8 cellular contexts compared by ENCODE assay signal in the genomic region with DNA sequence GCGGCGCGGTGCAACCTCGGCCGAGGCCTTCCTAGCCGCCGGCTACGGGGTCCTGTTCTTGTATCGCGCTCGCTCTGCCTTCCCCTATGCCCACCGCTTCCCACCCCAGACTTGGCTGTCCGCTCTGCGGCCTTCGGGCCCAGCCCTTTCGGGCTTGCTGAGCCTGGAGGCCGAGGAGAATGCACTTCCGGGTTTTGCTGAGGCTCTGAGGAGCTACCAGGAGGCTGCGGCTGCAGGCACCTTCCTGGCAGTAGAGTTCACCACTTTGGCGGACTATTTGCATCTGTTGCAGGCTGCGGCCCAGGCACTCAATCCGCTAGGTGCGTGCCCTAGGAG. TPM values are rescaled to one million over a fixed set of nuclear protein-coding genes. Genes with fewer than 3 reads are reported as not detected.
DNase-seq lines count a peak whose midpoint lies in the region; ATAC-seq lines count a peak whose summit lies in the region.

No MANE protein-coding gene starts in this region.

- H2AK5ac ChIP-seq in trophoblast cell (ENCODE audit: low read length): peak overlapping the region; percentile 3

- DNase-seq in COLO668 (lab: John Stamatoyannopoulos, UW; ENCODE audit: unreplicated experiment) (peak; percentile 89), OCI-M1 (lab: John Stamatoyannopoulos, UW) (peak; percentile 77), Right ventricle myocardium inferior (ENCODE audit: missing footprints) (no peak), trophoblast cell (peak; percentile 77 to 79)
- peak; percentile 69 for DNase-seq in activated naive CD4-positive, alpha-beta T cell treated with anti-CD3 and anti-CD28 coated beads for 36 hours

- H3K36me3 Mint-ChIP-seq in activated naive CD4-positive, alpha-beta T cell treated with anti-CD3 and anti-CD28 coated beads for 36 hours (ENCODE audit: low read depth): peaks cover 32% of the 10 kb centered on the region

- H2BK5ac ChIP-seq in trophoblast cell (ENCODE audit: low read depth, low read length, poor library complexity): peak overlapping the region; percentile 60

- peak overlapping the region; percentile 82 for H3K4me2 ChIP-seq in trophoblast cell (ENCODE audit: low read length)

- H3K27me3 ChIP-seq in trophoblast cell (ENCODE audit: insufficient read depth, low read length): no peaks in the 10 kb centered on the region

- peaks cover 9% of the 10 kb centered on the region for H3K79me2 ChIP-seq in trophoblast cell (ENCODE audit: control insufficient read depth, insufficient read depth, low read length, poor library complexity)

- H3K4me3 ChIP-seq in trophoblast cell (ENCODE audit: low read depth, low read length) (peak overlapping the region; percentile 91), urinary bladder (ENCODE audit: low read depth, low read length) (peak overlapping the region; percentile 70)

- H3K27me3 Mint-ChIP-seq in activated naive CD4-positive, alpha-beta T cell treated with anti-CD3 and anti-CD28 coated beads for 36 hours (ENCODE audit: low read depth): no peaks in the 10 kb centered on the region

- H3K9me3 Mint-ChIP-seq in activated naive CD4-positive, alpha-beta T cell treated with anti-CD3 and anti-CD28 coated beads for 36 hours: no peaks in the 10 kb centered on the region

- H3K4me1 Mint-ChIP-seq in activated naive CD4-positive, alpha-beta T cell treated with anti-CD3 and anti-CD28 coated beads for 36 hours (ENCODE audit: low read depth): peaks cover 24% of the 10 kb centered on the region

- H3K36me3 ChIP-seq in trophoblast cell (ENCODE audit: control insufficient read depth in 1 of 2, insufficient read depth in 2 of 2, low read length in 2 of 2): peaks cover 0 to 8% of the 10 kb centered on the region in 2 experiments
- H3K36me3 ChIP-seq in urinary bladder (ENCODE audit: insufficient read depth): no peaks in the 10 kb centered on the region

- H3K27ac ChIP-seq in trophoblast cell (ENCODE audit: low read depth, low read length) (peak overlapping the region; percentile 72), urinary bladder (ENCODE audit: low read depth) (peak overlapping the region; percentile 82)

- H2AFZ ChIP-seq in trophoblast cell (ENCODE audit: insufficient read depth, low read length, poor library complexity): peak overlapping the region; percentile 88

- H3K4me1 ChIP-seq in trophoblast cell (ENCODE audit: control insufficient read depth in 1 of 2, insufficient read depth in 2 of 2, low read length in 2 of 2) (peaks cover 8 to 10% of the 10 kb centered on the region in 2 experiments), urinary bladder (ENCODE audit: insufficient read depth) (no peaks in the 10 kb centered on the region)

- H3K14ac ChIP-seq in trophoblast cell (ENCODE audit: low read length): peak overlapping the region; percentile 92

- H2BK120ac ChIP-seq in trophoblast cell (ENCODE audit: insufficient read depth, low read length, poor library complexity): peak overlapping the region; percentile 80

- H3K9ac ChIP-seq in trophoblast cell (ENCODE audit: low read length): peak overlapping the region; percentile 88

- H4K91ac ChIP-seq in trophoblast cell (ENCODE audit: low read depth, low read length): peak overlapping the region; percentile 90

- peak; percentile 47 for ATAC-seq in GM19372 (IDR thresholded peaks at IDR 0.05; ENCODE audit: low read depth, unreplicated experiment)
- ATAC-seq in HG03469 (IDR thresholded peaks at IDR 0.05; ENCODE audit: unreplicated experiment): peak; percentile 27
- ATAC-seq in Right ventricle myocardium inferior: peak; percentile 60

- peak overlapping the region; percentile 95 for H3K4me3 Mint-ChIP-seq in activated naive CD4-positive, alpha-beta T cell treated with anti-CD3 and anti-CD28 coated beads for 36 hours

- no CpG with 5 or more reads among the region's 23 CpGs for WGBS in trophoblast cell (ENCODE audit: extremely low coverage, insufficient coverage, insufficient read length)
- under 1% methylated on average over 23 of the region's 23 CpGs for WGBS in urinary bladder

- intact Hi-C loops in activated naive CD4-positive, alpha-beta T cell treated with anti-CD3 and anti-CD28 coated beads for 36 hours (cut with micrococcal nuclease): loop anchor here (1.0 to 10.0 kb wide), 6 partner anchors 64 to 1762 kb away; partner anchors contain the start of genes C1orf50, FOXJ3, NFYC and P3H1
- intact Hi-C loops in Right ventricle myocardium inferior (cut with DNase I): loop anchor here (5.0 to 10.0 kb wide), 2 partner anchors 119 to 282 kb away; partner anchors contain the start of gene FOXJ3

- CTCF ChIA-PET in activated naive CD4-positive, alpha-beta T cell treated with anti-CD3 and anti-CD28 coated beads for 36 hours (lab: Charles Lee): interaction anchor here (1.2 to 1.3 kb wide), 2 partner anchors 118 to 284 kb away, joined by 4 to 5 read pairs; no protein-coding TSS in a partner anchor

- H3K4ac ChIP-seq in trophoblast cell (ENCODE audit: low read depth, low read length): peak overlapping the region; percentile 49

- no peaks in the 10 kb centered on the region for H3K9me3 ChIP-seq in trophoblast cell (ENCODE audit: insufficient read depth, low read depth, low read length)

- H4K8ac ChIP-seq in trophoblast cell (ENCODE audit: low read depth, low read length): peak overlapping the region; percentile 94

- peak overlapping the region; percentile 84 for H3K18ac ChIP-seq in trophoblast cell (ENCODE audit: low read length)

- peaks cover 11% of the 10 kb centered on the region for H3K79me1 ChIP-seq in trophoblast cell (ENCODE audit: low read length)

- peak overlapping the region; percentile 94 for H3K27ac Mint-ChIP-seq in activated naive CD4-positive, alpha-beta T cell treated with anti-CD3 and anti-CD28 coated beads for 36 hours

- H4K12ac ChIP-seq in trophoblast cell (ENCODE audit: low read depth, low read length): peak overlapping the region; percentile 86

- H2BK12ac ChIP-seq in trophoblast cell (ENCODE audit: low read length): no peak overlapping the region

- no peak overlapping the region for H3K23ac ChIP-seq in trophoblast cell (ENCODE audit: low read length)

RNA-seq across cellular contexts. Expression of gene PPCS, which starts 0.4 kb away (rescaled TPM):
- total RNA-seq in activated naive CD4-positive, alpha-beta T cell treated with anti-CD3 and anti-CD28 coated beads for 36 hours: 10 to 100 TPM; 47.4 to 49.6 TPM
- total RNA-seq in Right ventricle myocardium inferior: 36.8 TPM
- 33.4 and 33.9 TPM in 2 replicates for polyA plus RNA-seq in trophoblast cell (2013)
- 38.0 TPM for total RNA-seq in urinary bladder
- polyA plus RNA-seq in urinary bladder: 63.8 TPM

RNA-seq across cellular contexts. Expression of gene ZMYND12, which starts 0.9 kb away (rescaled TPM):
- total RNA-seq in activated naive CD4-positive, alpha-beta T cell treated with anti-CD3 and anti-CD28 coated beads for 36 hours: under 1 TPM; 0.74 to 0.76 TPM
- 1.4 TPM for total RNA-seq in Right ventricle myocardium inferior
- 0.10 and 0.11 TPM in 2 replicates for polyA plus RNA-seq in trophoblast cell (2013)
- total RNA-seq in urinary bladder: 3.2 TPM
- 0.75 TPM for polyA plus RNA-seq in urinary bladder

RNA-seq across cellular contexts. Expression of gene CCDC30, which starts 6.4 kb away (rescaled TPM):
- 1 to 10 TPM; 1.4 to 2.1 TPM for total RNA-seq in activated naive CD4-positive, alpha-beta T cell treated with anti-CD3 and anti-CD28 coated beads for 36 hours
- total RNA-seq in Right ventricle myocardium inferior (1.9 TPM), urinary bladder (7.2 TPM)
- polyA plus RNA-seq in trophoblast cell (2013): 1.1 and 1.6 TPM in 2 replicates
- 1.5 TPM for polyA plus RNA-seq in urinary bladder
